In the genomic region with DNA sequence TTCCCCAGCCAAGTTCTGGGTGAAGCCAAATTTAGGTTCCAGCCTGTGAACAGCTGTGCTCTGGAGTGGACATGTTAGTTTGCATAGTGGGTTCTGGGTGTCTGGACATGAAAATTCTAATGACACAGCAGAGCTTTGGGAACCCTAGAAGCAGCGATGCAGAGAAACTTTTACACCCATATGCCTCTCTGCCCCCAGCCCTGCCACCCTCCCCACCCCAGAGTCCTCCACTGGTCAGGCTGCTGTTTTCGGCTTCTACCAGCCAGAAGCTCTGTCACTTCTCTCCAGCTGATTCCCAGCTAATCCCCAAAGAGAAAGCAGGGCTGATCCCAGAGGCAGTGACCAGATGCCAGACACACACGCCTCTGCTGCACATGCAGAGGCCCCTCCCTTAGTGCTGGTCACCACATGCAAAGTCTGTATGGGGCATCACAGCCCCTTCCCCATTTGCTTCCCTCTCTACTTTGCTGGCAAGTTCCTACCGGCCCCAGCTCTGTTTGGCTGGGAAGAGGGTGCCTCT, we compare ENCODE assay signal across 8 cellular contexts. TPM values are rescaled to one million over a fixed set of nuclear protein-coding genes. Genes with fewer than 3 reads are reported as not detected.
DNase-seq lines count a peak whose midpoint lies in the region; ATAC-seq and TF ChIP-seq lines count a peak whose summit lies in the region.

No MANE protein-coding gene starts in this region.

- no peak for DNase-seq in T-cell
- no peak for DNase-seq in left lobe of liver (ENCODE audit: low spot score)
- no peak for DNase-seq in HT-29 (ENCODE audit: low spot score)
- no peak for DNase-seq in 8988T
- no peak for DNase-seq in endothelial cell (ENCODE audit: low spot score)
- DNase-seq in cortex of kidney (lab: John Stamatoyannopoulos, UW) = no peak

- peak overlapping the region in 1 of 3 donors; percentile 73 for H3K4me3 Mint-ChIP-seq in T-cell
- no peak overlapping the region for H3K4me3 Mint-ChIP-seq in endothelial cell (ENCODE audit: unreplicated experiment)

- no peak for TF ChIP-seq CTCF in endothelial cell (IDR thresholded peaks at IDR 0.05; ENCODE audit: unreplicated experiment)

- no peaks in the 10 kb centered on the region for H3K9me3 Mint-ChIP-seq in T-cell
- no peaks in the 10 kb centered on the region for H3K9me3 Mint-ChIP-seq in endothelial cell (ENCODE audit: unreplicated experiment)

- CTCF ChIA-PET in T-cell (lab: Charles Lee) = interaction anchor here in 1 of 2 donors (0.8 kb wide), 1 partner anchor 20 kb away, joined by 3 read pairs; no protein-coding TSS in a partner anchor

- peak overlapping the region; percentile 98 for H3K27ac Mint-ChIP-seq in T-cell
- no peak overlapping the region for H3K27ac Mint-ChIP-seq in endothelial cell (ENCODE audit: unreplicated experiment)

- H3K4me1 Mint-ChIP-seq in T-cell (peaks cover 76 to 94% (median 94%) of the 10 kb centered on the region in 3 donors), endothelial cell (ENCODE audit: unreplicated experiment) (peaks cover 20% of the 10 kb centered on the region)

- ATAC-seq in GM18909 (IDR thresholded peaks at IDR 0.05; ENCODE audit: poor library complexity, unreplicated experiment) (peak; percentile 33), HG02885 (IDR thresholded peaks at IDR 0.05; ENCODE audit: poor library complexity, unreplicated experiment) (peak; percentile 24), T-cell (replicated peaks in 1 of 4) (no peak), left lobe of liver (peak; percentile 15)

- POLR2A ChIA-PET in T-cell (lab: Charles Lee) = interaction anchor here in 1 of 2 donors (1.3 to 1.4 kb wide), 2 partner anchors 20 to 45 kb away, joined by 3 to 4 read pairs; partner anchors contain the start of gene VSIR

- no peaks in the 10 kb centered on the region for H3K36me3 Mint-ChIP-seq in T-cell
- peaks cover 4% of the 10 kb centered on the region for H3K36me3 Mint-ChIP-seq in endothelial cell (ENCODE audit: low read depth, unreplicated experiment)

- H3K27me3 Mint-ChIP-seq in T-cell (no peaks in the 10 kb centered on the region), endothelial cell (ENCODE audit: unreplicated experiment) (peaks cover 2% of the 10 kb centered on the region)

RNA-seq across cellular contexts. Expression of gene C10orf105, which starts 8.7 kb away (rescaled TPM):
- under 1 TPM; 0.15 to 0.45 (median 0.16) TPM for total RNA-seq in T-cell
- not detected for total RNA-seq in left lobe of liver
- 0.20 TPM in 1 of 2 replicates, not detected in the other for total RNA-seq in HT-29 (2014; rRNA removed; shearing (Covaris generic))
- 0.15 TPM for total RNA-seq in endothelial cell (ENCODE audit: unreplicated experiment)

RNA-seq across cellular contexts. Expression of gene VSIR, which starts 45.0 kb away (rescaled TPM):
- 100 to 1,000 TPM in 2 of 5 donors, 10 to 100 TPM in 3; 81.4 to 134 (median 98.3) TPM for total RNA-seq in T-cell
- total RNA-seq in left lobe of liver = 7.0 TPM
- 25.0 and 28.8 TPM in 2 replicates for total RNA-seq in HT-29 (2014; rRNA removed; shearing (Covaris generic))
- total RNA-seq in endothelial cell (ENCODE audit: unreplicated experiment) = 86.1 TPM

Comparison
In these comparisons a context has a peak if more than half of its experiments do, and no peak if none do; other contexts are left out.
1. ATAC-seq: peak in GM18909 (single experiment), HG02885 (single experiment) and left lobe of liver (single experiment); none in T-cell (0 of 4).